12 cellular contexts compared by ENCODE assay signal in genomic region chr17:42985225-42985624, GRCh38. TPM values are rescaled to one million over a fixed set of nuclear protein-coding genes. Genes with fewer than 3 reads are reported as not detected.
DNase-seq lines count a peak whose midpoint lies in the region; ATAC-seq and TF ChIP-seq lines count a peak whose summit lies in the region.
"Had no signal": no experiment of that assay in that cellular context is flagged by ENCODE, and none has a peak within 500 bp of the region (broad histone marks: within the 10 kb centered on the region; RNA-seq: fewer than 3 reads in every experiment).

No MANE protein-coding gene starts in this region.

- peaks cover 36 to 74% (median 45%) of the 10 kb centered on the region in 3 donors for H3K4me1 Mint-ChIP-seq in naive B cell

- peak overlapping the region; percentile 66 to 96 (median 92) for H3K27ac Mint-ChIP-seq in naive B cell

- DNase-seq in GM10266 (ENCODE audit: extremely low spot score) (peak; percentile 67), SIG-M5 (lab: John Stamatoyannopoulos, UW) (peak; percentile 71), naive B cell (peak; percentile 80), head of caudate nucleus (no peak), foreskin melanocyte (no peak), NCI-H345 (lab: John Stamatoyannopoulos, UW) (no peak), DMS 273 (lab: John Stamatoyannopoulos, UW; ENCODE audit: unreplicated experiment) (no peak)
- DNase-seq: Caco-2, natural killer cell, NCI-H524, T-helper 2 cell had no signal

- TF ChIP-seq CTCF in GM10266 (IDR thresholded peaks at IDR 0.05; ENCODE audit: control insufficient read depth, insufficient read depth, low read depth, missing control alignments) = no peak

- ATAC-seq in HG02610 (IDR thresholded peaks at IDR 0.05; ENCODE audit: unreplicated experiment) = peak; percentile 62
- peak; percentile 74 to 75 for ATAC-seq in naive B cell (ENCODE audit: low read depth in 2 of 2)
- ATAC-seq: natural killer cell had no signal

- peak overlapping the region; percentile 75 to 91 (median 86) for H3K4me3 Mint-ChIP-seq in naive B cell
- H3K4me3 Mint-ChIP-seq: natural killer cell had no signal

- H3K36me3 Mint-ChIP-seq in naive B cell = peaks cover 0 to 4% of the 10 kb centered on the region in 2 donors
- H3K36me3 Mint-ChIP-seq: natural killer cell had no signal

- no peaks in the 10 kb centered on the region for H3K27me3 Mint-ChIP-seq in naive B cell

- intact Hi-C loops in head of caudate nucleus (cut with DNase I) = no loop called here

- H3K9me3 Mint-ChIP-seq in naive B cell = no peaks in the 10 kb centered on the region
- H3K9me3 Mint-ChIP-seq: natural killer cell had no signal

RNA-seq across cellular contexts. Expression of gene RUNDC1, which starts 4.9 kb away (rescaled TPM):
- polyA plus RNA-seq in naive B cell (ENCODE audit: low read depth in 6 of 6) = 10 to 100 TPM; 15.3 to 39.6 (median 26.2) TPM

RNA-seq across cellular contexts. Expression of gene PTGES3L, which starts 5.3 kb away (rescaled TPM):
- under 1 TPM in 3 of 6 donors, not detected in 3; 0.33 to 0.47 (median 0.45) TPM for polyA plus RNA-seq in naive B cell (ENCODE audit: low read depth in 6 of 6)

RNA-seq across cellular contexts. Expression of gene RPL27, which starts 13.0 kb away (rescaled TPM):
- 1,000 to 10,000 TPM; 1,305 to 2,435 (median 1,972) TPM for polyA plus RNA-seq in naive B cell (ENCODE audit: low read depth in 6 of 6)

RNA-seq across cellular contexts. Expression of gene AARSD1, which starts 21.0 kb away (rescaled TPM):
- polyA plus RNA-seq in naive B cell (ENCODE audit: low read depth in 6 of 6) = 10 to 100 TPM; 34.4 to 58.3 (median 41.2) TPM

RNA-seq across cellular contexts. Expression of gene IFI35, which starts 21.4 kb away (rescaled TPM):
- polyA plus RNA-seq in naive B cell (ENCODE audit: low read depth in 6 of 6) = 10 to 100 TPM; 47.6 to 83.6 (median 59.1) TPM

Comparison
In these comparisons a context has a peak if more than half of its experiments do, and no peak if none do; other contexts are left out.
1. DNase-seq: peak in GM10266 (single experiment), SIG-M5 (single experiment) and naive B cell (single experiment); none in head of caudate nucleus (0 of 42), foreskin melanocyte (single experiment), NCI-H345 (single experiment) and DMS 273 (single experiment).